Comparison of ENCODE assay signal across 5 cellular contexts in genomic region chr4:1393363-1393762, GRCh38. TPM values are rescaled to one million over a fixed set of nuclear protein-coding genes. Genes with fewer than 3 reads are reported as not detected.
"Had no signal": no experiment of that assay in that cellular context is flagged by ENCODE, and none has a peak within 500 bp of the region (broad histone marks: within the 10 kb centered on the region; RNA-seq: fewer than 3 reads in every experiment).

No MANE protein-coding gene starts in this region.

RNA-seq across cellular contexts. Expression of gene NKX1-1, which starts 12.9 kb away (rescaled TPM):
- total RNA-seq: HepG2, HT-29, HT1080, IMR-90 had no signal
- polyA plus RNA-seq: HepG2, IgD-negative memory B cell, IMR-90 had no signal
